In genomic region chr5:172285226-172286143, GRCh38 we compare ENCODE assay signal across 14 cellular contexts. TPM values are rescaled to one million over a fixed set of nuclear protein-coding genes. Genes with fewer than 3 reads are reported as not detected.
DNase-seq lines count a peak whose midpoint lies in the region; ATAC-seq and TF ChIP-seq lines count a peak whose summit lies in the region.
"Had no signal": no experiment of that assay in that cellular context is flagged by ENCODE, and none has a peak within 500 bp of the region (broad histone marks: within the 10 kb centered on the region; RNA-seq: fewer than 3 reads in every experiment).

No MANE protein-coding gene starts in this region.

- H2AFZ ChIP-seq in IMR-90 (replicated peaks; ENCODE audit: low read length, poor library complexity): peak overlapping the region; percentile 61

- H3K4me1 ChIP-seq in CD4-positive, alpha-beta memory T cell (ENCODE audit: insufficient read depth, low read length): peaks cover 26% of the 10 kb centered on the region
- peaks cover 3% of the 10 kb centered on the region for H3K4me1 ChIP-seq in IMR-90 (ENCODE audit: control insufficient read depth, insufficient read depth, low read length)

- H3K27ac Mint-ChIP-seq in CD4-positive, alpha-beta memory T cell: peak overlapping the region in 4 of 7 donors; percentile 28 to 92 (median 70)
- H3K27ac Mint-ChIP-seq in neural crest cell (ENCODE audit: unreplicated experiment): no peak overlapping the region

- no peak for DNase-seq in CD4-positive, alpha-beta memory T cell
- no peak for DNase-seq in IMR-90
- DNase-seq in caudate nucleus (lab: John Stamatoyannopoulos, UW): peak in 4 of 61 donors; percentile 14 to 33 (median 18)
- no peak for DNase-seq in neural crest cell (ENCODE audit: low read depth, low spot score)
- no peak for DNase-seq in SHP77 treated with DMSO at 0.1 percent for 48 hours (lab: John Stamatoyannopoulos, UW)
- no peak for DNase-seq in left colon
- DNase-seq in H4 (ENCODE audit: low spot score): no peak
- DNase-seq: activated CD4-positive, alpha-beta T cell treated with anti-CD3 and anti-CD28 coated beads for 1 hour; brain microvascular endothelial cell; left lung; NCI-H1694; spleen; stomach had no signal

- no peak overlapping the region for H4K91ac ChIP-seq in IMR-90 (ENCODE audit: insufficient read depth, low read depth, low read length)

- no peaks in the 10 kb centered on the region for H3K9me3 ChIP-seq in CD4-positive, alpha-beta memory T cell (ENCODE audit: control insufficient read depth in 1 of 2, low read length in 2 of 2)
- H3K9me3 ChIP-seq in IMR-90 (ENCODE audit: control insufficient read depth, insufficient read depth, low read length): no peaks in the 10 kb centered on the region
- H3K9me3 ChIP-seq: left lung, spleen, stomach had no signal

- H3K14ac ChIP-seq in IMR-90 (replicated peaks; ENCODE audit: low read depth, low read length): no peak overlapping the region

- TF ChIP-seq POLR2A in IMR-90 (IDR thresholded peaks at IDR 0.05; ENCODE audit: low read depth, low read length): no peak

- H3K9me1 ChIP-seq in IMR-90 (ENCODE audit: insufficient read depth, low read length): peaks cover 4% of the 10 kb centered on the region; the same call in 1 of the 2 replicates

- no peaks in the 10 kb centered on the region for H3K36me3 ChIP-seq in CD4-positive, alpha-beta memory T cell (ENCODE audit: insufficient read depth, low read length)
- H3K36me3 ChIP-seq in IMR-90 (ENCODE audit: control insufficient read depth, insufficient read depth, low read length): no peaks in the 10 kb centered on the region
- H3K36me3 ChIP-seq: brain microvascular endothelial cell, left lung, spleen, stomach had no signal

- no peak overlapping the region for H3K4ac ChIP-seq in IMR-90 (ENCODE audit: low read depth, low read length)

- POLR2A ChIA-PET in CD4-positive, alpha-beta memory T cell (lab: Charles Lee; ENCODE audit: partially characterized antibody): interaction anchor here (0.7 to 1.5 kb wide), 3 partner anchors 13 to 111 kb away, joined by 3 read pairs; partner anchors contain the start of gene STK10
- POLR2A ChIA-PET in IMR-90 (lab: Charles Lee; ENCODE audit: unreplicated experiment): no interaction called here

- BruUV-seq in IMR-90 (replicated peaks; lab: Mats Ljungman, UMichigan): no TSS peak

- H2BK15ac ChIP-seq in IMR-90 (ENCODE audit: low read depth, low read length): no peak overlapping the region

- H4K20me1 ChIP-seq in IMR-90 (ENCODE audit: insufficient read depth, low read length): peaks cover 26% of the 10 kb centered on the region

- TF ChIP-seq CTCF in IMR-90 (conservative IDR thresholded peaks at IDR 0.05; ENCODE audit: low read depth, low read length) (no peak), neural crest cell (conservative IDR thresholded peaks at IDR 0.05) (no peak)

- H3K27ac ChIP-seq in CD4-positive, alpha-beta memory T cell (ENCODE audit: low read depth, low read length): no peak overlapping the region
- H3K27ac ChIP-seq in IMR-90 (ENCODE audit: insufficient read depth, low read length) (no peak overlapping the region), caudate nucleus (ENCODE audit: low read depth, low read length) (peak overlapping the region; percentile 13)
- H3K27ac ChIP-seq: brain microvascular endothelial cell had no signal

- H2AK5ac ChIP-seq in IMR-90 (ENCODE audit: low read depth, low read length): peak overlapping the region; percentile 27; the same call in 1 of the 2 replicates

- intact Hi-C loops in CD4-positive, alpha-beta memory T cell (cut with micrococcal nuclease): no loop called here
- intact Hi-C loops in IMR-90 (cut with micrococcal nuclease) (no loop called here), left colon (cut with DNase I, micrococcal nuclease) (loop anchor here in 1 of 2 donors (10.0 kb wide), 1 partner anchor 91 kb away; the partner anchor contains the start of gene EFCAB9)

- CTCF ChIA-PET in CD4-positive, alpha-beta memory T cell (lab: Charles Lee; ENCODE audit: partially characterized antibody): interaction anchor here (1.0 to 1.5 kb wide), 6 partner anchors 8 to 373 kb away, joined by 3 to 7 read pairs (median 4); no protein-coding TSS in a partner anchor
- CTCF ChIA-PET in IMR-90 (lab: Yijun Ruan, JAX): interaction anchor here (1.3 kb wide), 1 partner anchor 8 kb away, joined by 11 read pairs; no protein-coding TSS in a partner anchor

- H3K18ac ChIP-seq in IMR-90 (ENCODE audit: low read depth, low read length): no peak overlapping the region

- dilution Hi-C loops in IMR-90 (cut with HindIII; ENCODE audit: low sequenced_read_pairs, unreplicated experiment): no loop called here

- no peak overlapping the region for H2BK120ac ChIP-seq in IMR-90 (ENCODE audit: low read depth, low read length)

- 0 out of 2 replicates have a peak overlapping the region, but pooled peaks have one; percentile 6 for H3K9ac ChIP-seq in IMR-90 (ENCODE audit: low read depth, low read length)

- H3K4me1 Mint-ChIP-seq in CD4-positive, alpha-beta memory T cell: peaks cover 14 to 34% (median 21%) of the 10 kb centered on the region in 4 donors
- peaks cover 43% of the 10 kb centered on the region for H3K4me1 Mint-ChIP-seq in neural crest cell

- 76% methylated on average over 6 of the region's 15 CpGs; no CpG with 5 or more reads in 1 of the 2 experiments for WGBS in IMR-90 (ENCODE audit: extremely low coverage in 2 of 2, insufficient read length in 1 of 2), 2 experiments

- H3K27me3 ChIP-seq in CD4-positive, alpha-beta memory T cell (ENCODE audit: insufficient read depth, low read length): no peaks in the 10 kb centered on the region
- no peaks in the 10 kb centered on the region for H3K27me3 ChIP-seq in IMR-90 (ENCODE audit: control insufficient read depth, insufficient read depth, low read length)
- H3K27me3 ChIP-seq: brain microvascular endothelial cell, left lung, spleen, stomach had no signal

- H3K4me2 ChIP-seq in IMR-90 (ENCODE audit: low read depth, low read length): no peak overlapping the region

- TF ChIP-seq RAD21 in IMR-90 (IDR thresholded peaks at IDR 0.05; ENCODE audit: low read length): no peak

- peak overlapping the region; percentile 44 for H2AK9ac ChIP-seq in IMR-90 (replicated peaks; ENCODE audit: low read depth, low read length, poor library complexity)

- ATAC-seq in IMR-90 (ENCODE audit: low read depth) (no peak), GM21381 (IDR thresholded peaks at IDR 0.05; ENCODE audit: unreplicated experiment) (no peak), left colon (no peak)

- peaks cover 0 to 4% of the 10 kb centered on the region in 2 donors for H3K36me3 Mint-ChIP-seq in CD4-positive, alpha-beta memory T cell
- H3K36me3 Mint-ChIP-seq in neural crest cell (ENCODE audit: low read depth): no peaks in the 10 kb centered on the region

- peak overlapping the region; percentile 64; the same call in 1 of the 2 replicates for H3K23ac ChIP-seq in IMR-90 (ENCODE audit: low read depth, low read length)

- in situ Hi-C loops in IMR-90 (cut with MboI; ENCODE audit: low sequenced_read_pairs): loop anchor here (10.0 to 25.0 kb wide), 2 partner anchors 181 to 873 kb away; partner anchors contain the start of gene FGF18

- H3K9me3 Mint-ChIP-seq in CD4-positive, alpha-beta memory T cell: no peaks in the 10 kb centered on the region
- no peaks in the 10 kb centered on the region for H3K9me3 Mint-ChIP-seq in neural crest cell

- H3K4me3 ChIP-seq in CD4-positive, alpha-beta memory T cell (ENCODE audit: low read length in 2 of 2): no peak overlapping the region
- H3K4me3 ChIP-seq in IMR-90 (ENCODE audit: insufficient read depth, low read depth, low read length): no peak overlapping the region

- peak overlapping the region in 1 of 2 experiments; percentile 37; a peak in 2 of 4 replicates for H4K8ac ChIP-seq in IMR-90 (ENCODE audit: low read depth in 2 of 2, low read length in 2 of 2)

- no peak overlapping the region for H2BK5ac ChIP-seq in IMR-90 (ENCODE audit: low read depth, low read length, poor library complexity, severe bottlenecking)

- H4K5ac ChIP-seq in IMR-90 (ENCODE audit: low read depth, low read length): no peak overlapping the region

- H3K56ac ChIP-seq in IMR-90 (ENCODE audit: extremely low read depth, insufficient read depth, low read length): no peak overlapping the region

- H3K27me3 Mint-ChIP-seq in CD4-positive, alpha-beta memory T cell: no peaks in the 10 kb centered on the region
- H3K27me3 Mint-ChIP-seq in neural crest cell (ENCODE audit: low read depth): no peaks in the 10 kb centered on the region

- H2BK20ac ChIP-seq in IMR-90 (ENCODE audit: low read depth, low read length): no peak overlapping the region

- peak overlapping the region; percentile 87 to 92 (median 90) for H3K4me3 Mint-ChIP-seq in CD4-positive, alpha-beta memory T cell
- H3K4me3 Mint-ChIP-seq in neural crest cell: peak overlapping the region; percentile 98

- H3K79me1 ChIP-seq in IMR-90 (ENCODE audit: low read depth in 1 of 2, low read length in 2 of 2): peaks cover 7 to 25% of the 10 kb centered on the region in 2 experiments; a peak in 3 of 4 replicates

TF ChIP-seq in IMR-90, 13 proteins besides CTCF, POLR2A, EP300 and RAD21 (continues in another document):
- TF ChIP-seq FOS (IDR thresholded peaks at IDR 0.05; ENCODE audit: low read depth, low read length) (no peak), RFX5 (IDR thresholded peaks at IDR 0.05; ENCODE audit: low read depth, low read length) (no peak), CEBPB (IDR thresholded peaks at IDR 0.05; ENCODE audit: low read depth, low read length) (no peak), RCOR1 (IDR thresholded peaks at IDR 0.05; ENCODE audit: insufficient replicate concordance, low read length) (no peak), MXI1 (IDR thresholded peaks at IDR 0.05; ENCODE audit: borderline replicate concordance, low read depth, low read length) (no peak), CHD1 (IDR thresholded peaks at IDR 0.05; ENCODE audit: low read depth, low read length) (no peak), NFE2L2 (IDR thresholded peaks at IDR 0.05; ENCODE audit: low read depth, low read length) (no peak), USF2 (IDR thresholded peaks at IDR 0.05; ENCODE audit: low read depth, low read length) (no peak)

RNA-seq across cellular contexts. Expression of gene UBTD2, which starts 1.9 kb away (rescaled TPM):
- 1 to 10 TPM; 6.3 TPM for total RNA-seq in CD4-positive, alpha-beta memory T cell
- 1 to 10 TPM; 2.2 to 5.8 TPM for polyA plus RNA-seq in CD4-positive, alpha-beta memory T cell
- total RNA-seq in IMR-90 (2012; rRNA removed) (20.6 and 25.6 TPM in 2 replicates), neural crest cell (73.3 and 74.0 TPM in 2 replicates), left colon (10 to 100 TPM; 20.9 to 25.1 TPM)
- polyA plus RNA-seq in IMR-90 (2012; rRNA removed): 9.3 and 11.2 TPM in 2 replicates
- polyA plus RNA-seq in IMR-90 (2012; cell fraction: cytosol; rRNA removed): 3.7 and 4.8 TPM in 2 replicates
- 1.3 and 8.1 TPM in 2 replicates for polyA plus RNA-seq in IMR-90 (2012; cell fraction: nucleus; rRNA removed; ENCODE audit: low replicate concordance)
- 34.6 and 34.8 TPM in 2 replicates for total RNA-seq in H4 (2014; rRNA removed; shearing (Covaris generic))
